ENCODE assay signal across 7 cellular contexts in the genomic region with DNA sequence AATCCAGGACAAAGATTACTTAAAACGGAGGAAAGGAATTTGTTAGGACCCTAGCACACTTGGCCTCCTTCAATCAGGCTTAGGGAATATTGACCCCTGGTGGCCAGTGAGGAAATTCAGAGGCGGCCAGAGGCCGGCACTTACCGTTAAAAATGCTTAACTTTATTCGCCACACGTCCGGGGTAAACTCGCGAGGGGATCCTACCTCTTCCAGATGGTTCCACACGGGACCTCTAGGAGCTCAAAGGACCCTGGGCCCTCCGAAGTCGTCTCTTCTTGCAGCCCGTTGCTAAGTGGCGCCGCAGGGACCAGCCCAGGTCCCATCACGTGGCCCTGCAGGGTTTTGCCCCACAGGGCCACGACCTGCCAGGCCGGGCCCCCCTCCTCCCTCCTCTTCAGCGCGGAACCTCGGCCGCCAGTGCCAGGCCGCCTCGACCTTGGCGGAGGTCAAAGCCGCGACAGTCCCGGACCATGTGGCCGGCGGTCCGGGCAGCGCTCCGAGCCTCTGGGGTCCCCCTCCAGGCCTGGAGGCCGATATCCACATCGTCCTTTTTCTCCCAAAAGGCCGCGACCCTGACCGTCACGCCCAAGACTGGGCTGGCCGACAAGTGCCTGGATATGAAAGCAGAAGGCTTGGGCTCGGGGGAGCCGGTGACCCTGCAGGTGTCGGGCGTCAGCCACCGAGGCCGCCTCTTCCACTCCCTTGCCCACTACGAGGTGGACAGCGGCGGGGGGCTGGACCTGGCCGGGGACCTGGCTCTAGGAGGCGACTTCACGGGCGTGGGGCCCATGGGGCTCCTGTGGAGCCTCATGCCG. TPM values are rescaled to one million over a fixed set of nuclear protein-coding genes. Genes with fewer than 3 reads are reported as not detected.
DNase-seq lines count a peak whose midpoint lies in the region; ATAC-seq, FAIRE-seq and TF ChIP-seq lines count a peak whose summit lies in the region.

No MANE protein-coding gene starts in this region.

- no peaks in the 10 kb centered on the region for H3K36me3 Mint-ChIP-seq in activated naive CD8-positive, alpha-beta T cell treated with anti-CD3 and anti-CD28 coated beads, Interleukin-2, amount 10 ng/mL, durations not matched to agents 7 days and 5 days

- peaks cover 0 to 13% (median 4%) of the 10 kb centered on the region in 4 donors for H3K4me1 ChIP-seq in tibial artery

- H3K27me3 ChIP-seq in SU-DHL-6 (ENCODE audit: low read length) = no peaks in the 10 kb centered on the region
- no peaks in the 10 kb centered on the region for H3K27me3 ChIP-seq in tibial artery

- H2AFZ ChIP-seq in SU-DHL-6 (ENCODE audit: low read depth, low read length, severe bottlenecking) = peak overlapping the region; percentile 88

- H3K4me1 Mint-ChIP-seq in activated naive CD8-positive, alpha-beta T cell treated with anti-CD3 and anti-CD28 coated beads, Interleukin-2, amount 10 ng/mL, durations not matched to agents 7 days and 5 days = peaks cover 5% of the 10 kb centered on the region

- H3K9me3 Mint-ChIP-seq in activated naive CD8-positive, alpha-beta T cell treated with anti-CD3 and anti-CD28 coated beads, Interleukin-2, amount 10 ng/mL, durations not matched to agents 7 days and 5 days = no peaks in the 10 kb centered on the region

- peaks cover 26% of the 10 kb centered on the region for H3K27me3 Mint-ChIP-seq in activated naive CD8-positive, alpha-beta T cell treated with anti-CD3 and anti-CD28 coated beads, Interleukin-2, amount 10 ng/mL, durations not matched to agents 7 days and 5 days

- H3K4me3 Mint-ChIP-seq in activated naive CD8-positive, alpha-beta T cell treated with anti-CD3 and anti-CD28 coated beads, Interleukin-2, amount 10 ng/mL, durations not matched to agents 7 days and 5 days = peak overlapping the region; percentile 72

- peak; percentile 79 for ATAC-seq in activated naive CD8-positive, alpha-beta T cell treated with anti-CD3 and anti-CD28 coated beads, Interleukin-2, amount 10 ng/mL, durations not matched to agents 7 days and 5 days (ENCODE audit: low read depth)
- ATAC-seq in omental fat pad (ENCODE audit: low FRiP score) = peak; percentile 80

- no peak overlapping the region for H3K27ac Mint-ChIP-seq in activated naive CD8-positive, alpha-beta T cell treated with anti-CD3 and anti-CD28 coated beads, Interleukin-2, amount 10 ng/mL, durations not matched to agents 7 days and 5 days

- H3K4me2 ChIP-seq in SU-DHL-6 (ENCODE audit: low read depth, low read length, poor library complexity, severe bottlenecking) = peak overlapping the region; percentile 56

- no peak overlapping the region for H3K27ac ChIP-seq in SU-DHL-6 (ENCODE audit: low read depth, low read length)
- peak overlapping the region; percentile 61 to 63 for H3K27ac ChIP-seq in tibial artery

- intact Hi-C loops in head of caudate nucleus (cut with DNase I) = loop anchor here (5.0 kb wide), 1 partner anchor 126 kb away; no protein-coding TSS in a partner anchor
- intact Hi-C loops in tibial artery (cut with DNase I; ENCODE audit: low total_unique reads) = loop anchor here (2.0 kb wide), 1 partner anchor 125 kb away; no protein-coding TSS in a partner anchor

- FAIRE-seq in GM18507 (lab: Jason Lieb, UNC) = peak; percentile 93

- TF ChIP-seq CTCF in SU-DHL-6 (IDR thresholded peaks at IDR 0.05; ENCODE audit: insufficient read depth, low read length, poor library complexity, severe bottlenecking) (peak; percentile 65), omental fat pad (IDR thresholded peaks at IDR 0.05) (peak in 2 of 3 donors; percentile 22 to 62), tibial artery (IDR thresholded peaks at IDR 0.05) (peak; percentile 80 to 84)

- H3K9ac ChIP-seq in SU-DHL-6 (ENCODE audit: low read length) = peak overlapping the region; percentile 35

- H3F3A ChIP-seq in SU-DHL-6 (ENCODE audit: insufficient read depth) = no peaks in the 10 kb centered on the region

- H4K20me1 ChIP-seq in SU-DHL-6 (ENCODE audit: low read depth, low read length) = no peaks in the 10 kb centered on the region

- H3K9me2 ChIP-seq in SU-DHL-6 (replicated peaks; ENCODE audit: insufficient read depth, low read length) = no peaks in the 10 kb centered on the region

- H3K4me3 ChIP-seq in SU-DHL-6 (ENCODE audit: insufficient read depth, low read length, poor library complexity, severe bottlenecking) = no peak overlapping the region
- peak overlapping the region; percentile 55 to 78 for H3K4me3 ChIP-seq in tibial artery

- H3K36me3 ChIP-seq in SU-DHL-6 (ENCODE audit: low read length) (no peaks in the 10 kb centered on the region), tibial artery (no peaks in the 10 kb centered on the region)

- H3K79me2 ChIP-seq in SU-DHL-6 (ENCODE audit: insufficient read depth, low read length) = no peaks in the 10 kb centered on the region

- no peaks in the 10 kb centered on the region for H3K9me3 ChIP-seq in SU-DHL-6 (ENCODE audit: insufficient read depth, low read length)
- H3K9me3 ChIP-seq in tibial artery = no peaks in the 10 kb centered on the region

- POLR2A ChIA-PET in activated naive CD8-positive, alpha-beta T cell treated with anti-CD3 and anti-CD28 coated beads, Interleukin-2, amount 10 ng/mL, durations not matched to agents 7 days and 5 days (lab: Charles Lee) = interaction anchor here (0.7 to 1.1 kb wide), 3 partner anchors 11 to 41 kb away, joined by 3 to 4 read pairs (median 3); a partner anchor contains a TSS

- DNase-seq in GM18507 (ENCODE audit: extremely low spot score, insufficient read length, low read depth) = peak; percentile 35
- DNase-seq in LoVo (ENCODE audit: low spot score) = peak; percentile 49
- peak; percentile 61 for DNase-seq in activated naive CD8-positive, alpha-beta T cell treated with anti-CD3 and anti-CD28 coated beads, Interleukin-2, amount 10 ng/mL, durations not matched to agents 7 days and 5 days
- peak; percentile 38 to 87 (median 66) for DNase-seq in head of caudate nucleus
- no peak for DNase-seq in omental fat pad (ENCODE audit: low spot score)
- peak; percentile 41 to 81 for DNase-seq in tibial artery

RNA-seq across cellular contexts. Expression of a gene that starts 11.1 kb away (rescaled TPM):
- total RNA-seq in activated naive CD8-positive, alpha-beta T cell treated with anti-CD3 and anti-CD28 coated beads, Interleukin-2, amount 10 ng/mL, durations not matched to agents 7 days and 5 days = 1 to 10 TPM; 6.3 TPM
- total RNA-seq in omental fat pad = 10 to 100 TPM in 1 of 4 donors, 1 to 10 TPM in 3; 7.7 to 11.5 (median 8.1) TPM

RNA-seq across cellular contexts. Expression of a gene that starts 21.4 kb away (rescaled TPM):
- not detected for total RNA-seq in activated naive CD8-positive, alpha-beta T cell treated with anti-CD3 and anti-CD28 coated beads, Interleukin-2, amount 10 ng/mL, durations not matched to agents 7 days and 5 days
- total RNA-seq in omental fat pad = under 1 TPM in 1 of 4 donors, not detected in 3; 0.63 TPM

RNA-seq across cellular contexts. Expression of a gene that starts 42.1 kb away (rescaled TPM):
- total RNA-seq in activated naive CD8-positive, alpha-beta T cell treated with anti-CD3 and anti-CD28 coated beads, Interleukin-2, amount 10 ng/mL, durations not matched to agents 7 days and 5 days = 1 to 10 TPM; 1.9 TPM
- total RNA-seq in omental fat pad = 1 to 10 TPM; 1.7 to 6.5 (median 2.4) TPM
